ENCODE assay signal across 27 cellular contexts in the genomic region with DNA sequence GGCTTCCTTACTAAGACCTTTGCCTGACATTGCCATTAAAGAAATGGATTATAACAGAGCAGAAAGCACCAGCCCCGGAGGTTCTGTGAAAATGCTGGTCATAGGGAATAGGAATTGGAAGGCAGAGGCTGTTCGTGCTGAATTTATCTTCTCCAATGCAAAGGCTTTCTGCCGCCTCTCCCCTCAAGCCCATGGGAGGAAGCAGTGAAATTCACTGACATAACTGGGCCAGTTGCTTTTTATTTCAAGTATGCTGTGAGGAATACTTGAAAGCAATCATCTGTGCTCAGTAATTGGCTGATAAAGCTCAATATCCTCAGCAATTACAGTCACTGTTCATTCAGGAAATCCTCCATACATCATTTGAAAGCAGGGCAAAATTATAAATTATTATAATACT.
"Had no signal": no experiment of that assay in that cellular context is flagged by ENCODE, and none has a peak within 500 bp of the region (broad histone marks: within the 10 kb centered on the region; RNA-seq: fewer than 3 reads in every experiment).

No MANE protein-coding gene starts in this region.

- H3K27ac ChIP-seq: adrenal gland, body of pancreas, breast epithelium, WERI-Rb-1 had no signal

- H3K27me3 ChIP-seq: adrenal gland, body of pancreas had no signal

- H3K4me3 ChIP-seq: adrenal gland, body of pancreas, breast epithelium had no signal

- H3K9me3 ChIP-seq: adrenal gland, body of pancreas had no signal

- ATAC-seq: activated CD8-positive, alpha-beta T cell treated with anti-CD3 and anti-CD28 coated beads, Interleukin-2, amount 10 ng/mL, durations not matched to agents 7 days and 5 days; activated naive CD4-positive, alpha-beta T cell treated with anti-CD3 and anti-CD28 coated beads, Interleukin-2, amount 50 U/mL, for 72 hours; body of pancreas had no signal

- H3K4me1 ChIP-seq: adrenal gland, body of pancreas, breast epithelium had no signal

- H3K36me3 ChIP-seq: adrenal gland, breast epithelium, WERI-Rb-1 had no signal

- DNase-seq: activated CD4-positive, alpha-beta T cell treated with anti-CD3 and anti-CD28 coated beads for 1 hour; activated CD4-positive, alpha-beta T cell treated with anti-CD3 and anti-CD28 coated beads for 48 hours; activated CD4-positive, alpha-beta T cell treated with anti-CD3 and anti-CD28 coated beads, Interleukin-2, amount 50 U/mL, for 4 hours; activated CD4-positive, CD25-positive, alpha-beta regulatory T cell; activated CD8-positive, alpha-beta T cell treated with anti-CD3 and anti-CD28 coated beads, Interleukin-2, amount 10 ng/mL, durations not matched to agents 7 days and 5 days; activated gamma-delta T cell treated with Interleukin-2 at 50 U/mL for 16 hours; activated naive CD4-positive, alpha-beta T cell treated with anti-CD3 and anti-CD28 coated beads for 36 hours; activated T-cell treated with anti-CD3 and anti-CD28 coated beads, Interleukin-2, amount 50 U/mL, for 24 hours; adrenal gland; body of pancreas; Karpas-422; KBM-7; NCI-H1048; NCI-H1105 treated with DMSO at 0.1 percent for 48 hours; NCI-H146; NCI-H187; NCI-H2029 treated with DMSO at 0.1 percent for 48 hours; NCI-H345; NCI-H524 treated with DMSO at 0.1 percent for 48 hours; Right ventricle myocardium superior; SW 1271; T-helper 1 cell; T-helper 2 cell; T-helper 9 cell; WERI-Rb-1 had no signal
